Comparison of ENCODE assay signal across 8 cellular contexts in the genomic region with DNA sequence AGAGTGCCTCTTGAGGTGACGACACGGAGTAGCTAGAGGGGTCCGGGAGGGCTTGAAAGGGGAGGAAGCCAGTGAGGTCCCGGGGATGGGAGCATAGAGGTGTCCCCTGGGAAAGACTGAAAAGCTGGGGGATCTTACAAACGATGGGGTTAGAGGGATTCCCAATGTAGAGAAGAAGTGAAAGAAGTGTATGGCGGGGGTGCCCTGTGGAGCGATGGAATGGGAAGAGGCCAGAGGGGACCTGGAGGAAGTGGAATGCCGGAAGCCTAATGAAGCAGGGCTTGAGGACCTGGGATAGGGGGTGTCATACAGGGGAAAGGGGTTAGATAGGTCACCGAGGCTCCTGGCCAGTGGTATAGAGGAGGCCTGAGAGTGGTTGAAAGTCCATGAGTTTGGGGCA. TPM values are rescaled to one million over a fixed set of nuclear protein-coding genes. Genes with fewer than 3 reads are reported as not detected.
DNase-seq lines count a peak whose midpoint lies in the region; ATAC-seq and TF ChIP-seq lines count a peak whose summit lies in the region.

No MANE protein-coding gene starts in this region.

- H3K9ac ChIP-seq in MM.1S (ENCODE audit: low read length): peak overlapping the region; percentile 80

- H3K4me1 ChIP-seq in MM.1S (ENCODE audit: low read length): peaks cover 10% of the 10 kb centered on the region
- peaks cover 12% of the 10 kb centered on the region for H3K4me1 ChIP-seq in ectodermal cell (ENCODE audit: control insufficient read depth, insufficient read depth, low read length)

- H3K9me2 ChIP-seq in MM.1S (replicated peaks; ENCODE audit: insufficient read depth, low read length): no peaks in the 10 kb centered on the region

- H3K27me3 ChIP-seq in MM.1S (replicated peaks; ENCODE audit: insufficient read depth, low read length) (peaks cover 8% of the 10 kb centered on the region; the same call in 1 of the 2 replicates), ectodermal cell (ENCODE audit: control insufficient read depth, insufficient read depth, low read length, poor library complexity, severe bottlenecking) (no peaks in the 10 kb centered on the region)

- H2AFZ ChIP-seq in MM.1S (ENCODE audit: low read length): peak overlapping the region; percentile 97

- intact Hi-C loops in CD14-positive monocyte (cut with micrococcal nuclease): loop anchor here (2.0 to 5.0 kb wide), 5 partner anchors 40 to 127 kb away; partner anchors contain the start of genes MED25 (in 1 of the 2), PNKP (in 1 of the 2) and RRAS (in 1 of the 2)

- H3K4me3 ChIP-seq in MM.1S (ENCODE audit: low read length): peak overlapping the region; percentile 95
- H3K4me3 ChIP-seq in ectodermal cell (ENCODE audit: insufficient read depth, low read depth, low read length): peak overlapping the region; percentile 91

- H3K27ac ChIP-seq in MM.1S (ENCODE audit: low read length) (no peak overlapping the region), ectodermal cell (ENCODE audit: insufficient read depth, low read depth, low read length, poor library complexity, severe bottlenecking) (no peak overlapping the region)

- H3K9me3 Mint-ChIP-seq in CD14-positive monocyte (no peaks in the 10 kb centered on the region), nephron (no peaks in the 10 kb centered on the region)

- H3K27ac Mint-ChIP-seq in CD14-positive monocyte: peak overlapping the region; percentile 82 to 97 (median 93)
- peak overlapping the region; percentile 37 to 79 (median 63) for H3K27ac Mint-ChIP-seq in nephron

- H3K36me3 ChIP-seq in MM.1S (replicated peaks; ENCODE audit: insufficient read depth, low read length) (no peaks in the 10 kb centered on the region), ectodermal cell (ENCODE audit: control insufficient read depth, insufficient read depth, low read length) (no peaks in the 10 kb centered on the region)

- H3K9me3 ChIP-seq in MM.1S (replicated peaks; ENCODE audit: insufficient read depth, low read length) (no peaks in the 10 kb centered on the region), ectodermal cell (ENCODE audit: control insufficient read depth, low read length) (no peaks in the 10 kb centered on the region)

- 0 out of 2 replicates have a peak, but pooled peaks cover 5% of the 10 kb centered on the region for H3F3A ChIP-seq in MM.1S (ENCODE audit: insufficient read depth, low read length)

- 4 to 6% methylated on average over 9 of the region's 9 CpGs for WGBS in ectodermal cell, 2 experiments

- peaks cover 33% of the 10 kb centered on the region for H3K79me2 ChIP-seq in MM.1S (ENCODE audit: low read length)

- peak overlapping the region; percentile 96 to 98 for H3K4me3 Mint-ChIP-seq in CD14-positive monocyte
- H3K4me3 Mint-ChIP-seq in nephron: peak overlapping the region; percentile 92 to 94 (median 93)

- H3K4me1 Mint-ChIP-seq in CD14-positive monocyte: peaks cover 33% of the 10 kb centered on the region
- H3K4me1 Mint-ChIP-seq in nephron: peaks cover 44% of the 10 kb centered on the region

- H3K27me3 Mint-ChIP-seq in CD14-positive monocyte (ENCODE audit: low read depth in 3 of 3) (peaks cover 1 to 2% (median 2%) of the 10 kb centered on the region in 3 donors), nephron (ENCODE audit: low read depth) (no peaks in the 10 kb centered on the region)

- TF ChIP-seq CTCF in CD14-positive monocyte (IDR thresholded peaks at IDR 0.05): no peak
- TF ChIP-seq CTCF in MM.1S (IDR thresholded peaks at IDR 0.05; ENCODE audit: low read length): no peak
- TF ChIP-seq CTCF in nephron (IDR thresholded peaks at IDR 0.05; ENCODE audit: unreplicated experiment in 3 of 3): no peak

- no peaks in the 10 kb centered on the region for H4K20me1 ChIP-seq in MM.1S (ENCODE audit: insufficient read depth, low read length)

- H3K36me3 Mint-ChIP-seq in CD14-positive monocyte: peaks cover 11 to 23% of the 10 kb centered on the region in 2 donors
- H3K36me3 Mint-ChIP-seq in nephron (ENCODE audit: low read depth): peaks cover 14% of the 10 kb centered on the region

- no peak for ATAC-seq in HG03571 (IDR thresholded peaks at IDR 0.05; ENCODE audit: unreplicated experiment)

- DNase-seq in CD14-positive monocyte (ENCODE audit: low spot score) (no peak), MM.1S (no peak), amniotic stem cell (lab: John Stamatoyannopoulos, UW) (no peak), GM19240 (ENCODE audit: insufficient read length, low spot score) (no peak), NCI-H446 (lab: John Stamatoyannopoulos, UW) (no peak)

- peak overlapping the region; percentile 88 for H3K4me2 ChIP-seq in MM.1S (ENCODE audit: low read depth, low read length)

RNA-seq across cellular contexts. Expression of gene AP2A1, which starts 0.6 kb away (rescaled TPM):
- 10 to 100 TPM; 12.1 to 15.1 TPM for polyA plus RNA-seq in CD14-positive monocyte
- polyA plus RNA-seq in ectodermal cell (2013, experiment 1 of 4): 136 TPM
- 137 TPM for polyA plus RNA-seq in ectodermal cell (2013, experiment 2 of 4)
- 101 TPM for polyA plus RNA-seq in ectodermal cell (2013, experiment 3 of 4)
- 105 TPM for polyA plus RNA-seq in ectodermal cell (2013, experiment 4 of 4)

RNA-seq across cellular contexts. Expression of gene TSKS, which starts 4.3 kb away (rescaled TPM):
- under 1 TPM; 0.37 to 0.51 TPM for polyA plus RNA-seq in CD14-positive monocyte
- polyA plus RNA-seq in ectodermal cell (2013, experiment 1 of 4): 0.31 TPM
- 0.60 TPM for polyA plus RNA-seq in ectodermal cell (2013, experiment 2 of 4)
- not detected for polyA plus RNA-seq in ectodermal cell (2013, experiment 3 of 4)
- polyA plus RNA-seq in ectodermal cell (2013, experiment 4 of 4): not detected

RNA-seq across cellular contexts. Expression of gene FUZ, which starts 45.7 kb away (rescaled TPM):
- polyA plus RNA-seq in CD14-positive monocyte: 1 to 10 TPM; 5.3 TPM
- polyA plus RNA-seq in ectodermal cell (2013, experiment 1 of 4): 37.0 TPM
- 29.2 TPM for polyA plus RNA-seq in ectodermal cell (2013, experiment 2 of 4)
- 30.9 TPM for polyA plus RNA-seq in ectodermal cell (2013, experiment 3 of 4)
- 30.2 TPM for polyA plus RNA-seq in ectodermal cell (2013, experiment 4 of 4)

RNA-seq across cellular contexts. Expression of gene MED25, which starts 50.7 kb away (rescaled TPM):
- polyA plus RNA-seq in CD14-positive monocyte: 10 to 100 TPM; 13.9 to 18.5 TPM
- 96.9 TPM for polyA plus RNA-seq in ectodermal cell (2013, experiment 1 of 4)
- polyA plus RNA-seq in ectodermal cell (2013, experiment 2 of 4): 94.0 TPM
- 85.4 TPM for polyA plus RNA-seq in ectodermal cell (2013, experiment 3 of 4)
- 89.4 TPM for polyA plus RNA-seq in ectodermal cell (2013, experiment 4 of 4)
